In genomic region chr1:94925561-94926364, GRCh38 we compare ENCODE assay signal across 1 cellular context.
A peak's percentile ranks its signal among the peaks of the same experiment; 100 is the strongest.
TF ChIP-seq lines count a peak whose summit lies in the region.

No MANE protein-coding gene starts in this region.

TF ChIP-seq in HEK293, 187 proteins besides CTCF, POLR2A, EP300 and RAD21 (continued from another document and continues in another):
- TF ChIP-seq PRDM4 (tag by site-specific recombination; IDR thresholded peaks at IDR 0.05) (no peak), ZNF488 (tag by site-specific recombination; IDR thresholded peaks at IDR 0.05) (no peak), ZNF692 (tag by site-specific recombination; IDR thresholded peaks at IDR 0.05) (no peak), ZNF214 (tag by site-specific recombination; IDR thresholded peaks at IDR 0.05; ENCODE audit: borderline replicate concordance) (no peak), OVOL3 (tag by site-specific recombination; IDR thresholded peaks at IDR 0.05) (no peak), ZNF248 (tag by site-specific recombination; IDR thresholded peaks at IDR 0.05) (no peak), ZBTB6 (tag by site-specific recombination; IDR thresholded peaks at IDR 0.05) (no peak), SCRT2 (tag by site-specific recombination; IDR thresholded peaks at IDR 0.05) (no peak), ZNF621 (tag by site-specific recombination; IDR thresholded peaks at IDR 0.05) (no peak), IKZF3 (tag by site-specific recombination; IDR thresholded peaks at IDR 0.05) (peak; percentile 83), ZNF777 (tag by site-specific recombination; IDR thresholded peaks at IDR 0.05; ENCODE audit: borderline replicate concordance) (no peak), ZNF426 (tag by site-specific recombination; IDR thresholded peaks at IDR 0.05) (no peak), ZNF157 (tag by site-specific recombination; IDR thresholded peaks at IDR 0.05) (no peak), SETDB1 (IDR thresholded peaks at IDR 0.05; ENCODE audit: insufficient read length, low read length) (no peak), ZNF785 (tag by site-specific recombination; IDR thresholded peaks at IDR 0.05) (no peak), ZNF155 (tag by site-specific recombination; IDR thresholded peaks at IDR 0.05) (no peak), ZFHX2 (tag by site-specific recombination; conservative IDR thresholded peaks at IDR 0.05) (no peak; the same call in 1 of the 2 replicates), ZNF354C (tag by site-specific recombination; IDR thresholded peaks at IDR 0.05; ENCODE audit: borderline replicate concordance, low read depth) (no peak), ZNF560 (tag by site-specific recombination; IDR thresholded peaks at IDR 0.05; ENCODE audit: borderline replicate concordance) (no peak), SP3 (tag by site-specific recombination; IDR thresholded peaks at IDR 0.05) (no peak), ZNF423 (tag by site-specific recombination; IDR thresholded peaks at IDR 0.05) (peak; percentile 41; the same call in 1 of the 2 replicates), ZNF580 (tag by site-specific recombination; IDR thresholded peaks at IDR 0.05) (no peak), GLIS1 (tag by site-specific recombination; IDR thresholded peaks at IDR 0.05) (peak; percentile 89), SCRT1 (tag by site-specific recombination; IDR thresholded peaks at IDR 0.05; ENCODE audit: borderline replicate concordance) (no peak), ZNF140 (tag by site-specific recombination; IDR thresholded peaks at IDR 0.05) (no peak), ZNF654 (tag by site-specific recombination; IDR thresholded peaks at IDR 0.05; ENCODE audit: low read depth) (no peak), ZNF324 (tag by site-specific recombination; IDR thresholded peaks at IDR 0.05) (no peak), BCL11A (tag by site-specific recombination; IDR thresholded peaks at IDR 0.05; ENCODE audit: low read depth) (0 out of 2 replicates have a peak, but pooled peaks have one; percentile 32), ZSCAN23 (tag by site-specific recombination; IDR thresholded peaks at IDR 0.05) (no peak), ZNF48 (tag by site-specific recombination; IDR thresholded peaks at IDR 0.05) (no peak), ZNF549 (tag by site-specific recombination; IDR thresholded peaks at IDR 0.05) (no peak), KLF7 (tag by site-specific recombination; IDR thresholded peaks at IDR 0.05; ENCODE audit: borderline replicate concordance) (no peak), ZNF707 (tag by site-specific recombination; IDR thresholded peaks at IDR 0.05) (no peak), ZNF302 (tag by site-specific recombination; IDR thresholded peaks at IDR 0.05; ENCODE audit: low read depth) (no peak), ZSCAN18 (tag by site-specific recombination; IDR thresholded peaks at IDR 0.05) (no peak), ZNF701 (tag by site-specific recombination; IDR thresholded peaks at IDR 0.05) (no peak), ZNF202 (tag by site-specific recombination; IDR thresholded peaks at IDR 0.05; ENCODE audit: borderline replicate concordance) (no peak), ZNF132 (tag by site-specific recombination; IDR thresholded peaks at IDR 0.05; ENCODE audit: borderline replicate concordance) (no peak), ZBTB49 (tag by site-specific recombination; IDR thresholded peaks at IDR 0.05; ENCODE audit: low read depth) (no peak), KLF1 (tag by site-specific recombination; IDR thresholded peaks at IDR 0.05) (no peak), ZNF548 (tag by site-specific recombination; IDR thresholded peaks at IDR 0.05) (no peak), EGR2 (tag by site-specific recombination; IDR thresholded peaks at IDR 0.05; ENCODE audit: low read depth) (no peak), ZNF514 (tag by site-specific recombination; IDR thresholded peaks at IDR 0.05) (no peak), ZNF664 (tag by site-specific recombination; IDR thresholded peaks at IDR 0.05) (no peak), PRDM2 (tag by site-specific recombination; IDR thresholded peaks at IDR 0.05; ENCODE audit: borderline replicate concordance) (no peak), ZNF239 (tag by site-specific recombination; IDR thresholded peaks at IDR 0.05) (no peak), ZNF521 (tag by site-specific recombination; IDR thresholded peaks at IDR 0.05) (no peak), ZFP41 (tag by site-specific recombination; IDR thresholded peaks at IDR 0.05; ENCODE audit: borderline replicate concordance) (no peak), ZNF362 (tag by site-specific recombination; IDR thresholded peaks at IDR 0.05) (no peak), ZFP37 (tag by site-specific recombination; IDR thresholded peaks at IDR 0.05) (no peak), ZNF792 (tag by site-specific recombination; IDR thresholded peaks at IDR 0.05) (no peak), ZBTB7A (tag by site-specific recombination; IDR thresholded peaks at IDR 0.05; ENCODE audit: low read depth) (no peak)
